In genomic region chr9:114958021-114958846, GRCh38 we compare ENCODE assay signal across 10 cellular contexts. TPM values are rescaled to one million over a fixed set of nuclear protein-coding genes. Genes with fewer than 3 reads are reported as not detected.
DNase-seq lines count a peak whose midpoint lies in the region; ATAC-seq and TF ChIP-seq lines count a peak whose summit lies in the region.
"Had no signal": no experiment of that assay in that cellular context is flagged by ENCODE, and none has a peak within 500 bp of the region (broad histone marks: within the 10 kb centered on the region; RNA-seq: fewer than 3 reads in every experiment).

No MANE protein-coding gene starts in this region.

- H3K79me2 ChIP-seq in hepatocyte, result no peaks in the 10 kb centered on the region

- H3K27me3 ChIP-seq in hepatocyte, result peaks cover 4% of the 10 kb centered on the region
- H3K27me3 ChIP-seq: Peyer's patch had no signal

- H3K36me3 ChIP-seq in hepatocyte (replicated peaks; ENCODE audit: insufficient read depth, low read depth), result no peaks in the 10 kb centered on the region
- H3K36me3 ChIP-seq: Peyer's patch had no signal

- DNase-seq in Kasumi-1 (lab: John Stamatoyannopoulos, UW) (peak; percentile 92 to 94), left lobe of liver (ENCODE audit: low spot score) (no peak), NCI-H1930 (lab: John Stamatoyannopoulos, UW) (no peak), hepatocyte (ENCODE audit: low spot score) (no peak), DMS 273 treated with DMSO at 0.1 percent for 48 hours (lab: John Stamatoyannopoulos, UW) (no peak)
- peak; percentile 19 for DNase-seq in activated T-cell treated with anti-CD3 and anti-CD28 coated beads, Interleukin-2, amount 50 U/mL, for 1 hour
- peak; percentile 22 for DNase-seq in stimulated activated CD8-positive, alpha-beta memory T cell treated with anti-CD3 and anti-CD28 coated beads, Interleukin-7, amount 100 ng/mL, for 24 hours (ENCODE audit: low read depth)

- ATAC-seq in left lobe of liver (peak; percentile 36), GM21390 (IDR thresholded peaks at IDR 0.05; ENCODE audit: unreplicated experiment) (no peak)

- H3K4me2 ChIP-seq in hepatocyte, result no peak overlapping the region

- H4K20me1 ChIP-seq in hepatocyte (ENCODE audit: insufficient read depth, poor library complexity, severe bottlenecking), result no peaks in the 10 kb centered on the region

- H3K27ac ChIP-seq in hepatocyte, result no peak overlapping the region

- no peaks in the 10 kb centered on the region for H3K9me3 ChIP-seq in hepatocyte (ENCODE audit: low read depth)

- no peaks in the 10 kb centered on the region for H3K4me1 ChIP-seq in hepatocyte (ENCODE audit: insufficient read depth)
- H3K4me1 ChIP-seq: Peyer's patch had no signal

- TF ChIP-seq CTCF in hepatocyte (IDR thresholded peaks at IDR 0.05; ENCODE audit: poor library complexity), result no peak

- H3K9me2 ChIP-seq in hepatocyte (replicated peaks; ENCODE audit: insufficient read depth), result no peaks in the 10 kb centered on the region

- 91% methylated on average over 12 of the region's 12 CpGs for WGBS in hepatocyte (ENCODE audit: low lambda C conversion rate, missing lambda C conversion rate)

- H2AFZ ChIP-seq in hepatocyte, result no peak overlapping the region

- H3K4me3 ChIP-seq in hepatocyte, result no peak overlapping the region
- H3K4me3 ChIP-seq: Peyer's patch had no signal

RNA-seq across cellular contexts. Expression of gene TNFSF8, which starts 27.8 kb away (rescaled TPM):
- total RNA-seq in left lobe of liver (0.33 TPM), hepatocyte (not detected in 2 replicates)
- polyA plus RNA-seq in hepatocyte, result not detected in 2 replicates
- total RNA-seq: epithelial cell of proximal tubule had no signal

Comparison
In these comparisons a context has a peak if more than half of its experiments do, and no peak if none do; other contexts are left out.
1. DNase-seq: peak in Kasumi-1 (2 of 2), activated T-cell treated with anti-CD3 and anti-CD28 coated beads, Interleukin-2, amount 50 U/mL, for 1 hour (single experiment) and stimulated activated CD8-positive, alpha-beta memory T cell treated with anti-CD3 and anti-CD28 coated beads, Interleukin-7, amount 100 ng/mL, for 24 hours (single experiment); none in left lobe of liver (single experiment), NCI-H1930 (0 of 2), hepatocyte (single experiment) and DMS 273 treated with DMSO at 0.1 percent for 48 hours (single experiment).